20 cellular contexts compared by ENCODE assay signal in the genomic region with DNA sequence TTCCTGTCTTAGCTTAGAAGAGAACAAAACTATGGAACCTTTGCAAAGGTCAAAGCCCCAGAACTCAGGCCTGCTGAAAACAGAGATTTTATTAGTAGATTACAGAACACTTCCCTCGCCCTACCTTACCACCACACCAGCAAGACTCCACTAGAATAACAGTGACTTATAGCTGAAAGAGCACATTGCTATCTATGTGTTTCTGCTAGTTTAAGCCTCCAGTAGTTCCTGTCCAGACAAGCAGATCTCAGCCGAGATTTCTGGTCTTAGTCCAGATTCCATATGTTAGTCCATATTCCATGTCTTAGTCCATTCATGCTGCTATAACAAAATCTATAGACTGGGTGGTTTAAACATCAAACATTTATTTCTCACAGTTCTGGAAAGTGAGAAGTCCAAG.
A peak's percentile ranks its signal among the peaks of the same experiment; 100 is the strongest.
DNase-seq lines count a peak whose midpoint lies in the region; FAIRE-seq and TF ChIP-seq lines count a peak whose summit lies in the region.
"Had no signal": no experiment of that assay in that cellular context is flagged by ENCODE, and none has a peak within 500 bp of the region (broad histone marks: within the 10 kb centered on the region; RNA-seq: fewer than 3 reads in every experiment).

No MANE protein-coding gene starts in this region.

- TF ChIP-seq POLR2A in breast epithelium (IDR thresholded peaks at IDR 0.05): no peak

- peak; percentile 71 for FAIRE-seq in keratinocyte (lab: Jason Lieb, UNC)
- FAIRE-seq: A549, D721Med, G401.6, GM12891, GM19239, HepG2 had no signal

- H3K4me1 Mint-ChIP-seq in type B pancreatic cell (ENCODE audit: unreplicated experiment): no peaks in the 10 kb centered on the region
- H3K4me1 Mint-ChIP-seq: IgD-negative memory B cell had no signal

- H3K36me3 ChIP-seq in mammary epithelial cell (ENCODE audit: insufficient read depth, low read length) (no peaks in the 10 kb centered on the region), breast epithelium (no peaks in the 10 kb centered on the region), keratinocyte (ENCODE audit: control insufficient read depth in 2 of 2, extremely low read depth in 1 of 2, insufficient read depth in 2 of 2, low read length in 2 of 2) (no peaks in the 10 kb centered on the region)

- in situ Hi-C loops in mammary epithelial cell (cut with MboI; ENCODE audit: low sequenced_read_pairs in 2 of 2): no loop called here

- no peak overlapping the region for H3K27ac Mint-ChIP-seq in type B pancreatic cell
- H3K27ac Mint-ChIP-seq: CD4-positive, alpha-beta T cell; IgD-negative memory B cell had no signal

- dilution Hi-C loops in mammary epithelial cell (cut with HindIII; ENCODE audit: low sequenced_read_pairs): no loop called here
- dilution Hi-C loops in keratinocyte (cut with MboI; ENCODE audit: extremely low pct_ligation_motif_present, low sequenced_read_pairs): no loop called here

- CTCF ChIA-PET in mammary epithelial cell (lab: Charles Lee; ENCODE audit: low non-redundant PET): no interaction called here

- H3K27me3 Mint-ChIP-seq in type B pancreatic cell: no peaks in the 10 kb centered on the region
- H3K27me3 Mint-ChIP-seq: CD4-positive, alpha-beta T cell; IgD-negative memory B cell had no signal

- TF ChIP-seq CTCF in mammary epithelial cell (conservative IDR thresholded peaks at IDR 0.05 in 1 of 2, IDR thresholded peaks at IDR 0.05 in 1 of 2; ENCODE audit: extremely low read depth in 1 of 2, insufficient read depth in 1 of 2, low read depth in 1 of 2, low read length in 2 of 2) (no peak), breast epithelium (IDR thresholded peaks at IDR 0.05) (no peak), keratinocyte (optimal IDR thresholded peaks at IDR 0.05 in 1 of 3, IDR thresholded peaks at IDR 0.05 in 1 of 3, conservative IDR thresholded peaks at IDR 0.05 in 1 of 3; ENCODE audit: extremely low read depth in 1 of 3, insufficient read depth in 2 of 3, low read length in 3 of 3) (no peak), type B pancreatic cell (conservative IDR thresholded peaks at IDR 0.05) (no peak)

- peaks cover 8% of the 10 kb centered on the region for H3K9me3 Mint-ChIP-seq in type B pancreatic cell

- H3K9ac ChIP-seq in mammary epithelial cell (ENCODE audit: insufficient read depth, low read length): no peak overlapping the region
- H3K9ac ChIP-seq in keratinocyte (ENCODE audit: control insufficient read depth, extremely low read depth, insufficient read depth, low read length): no peak overlapping the region
- H3K9ac ChIP-seq: GM23248 had no signal

- 14% methylated on average over 2 of the region's 2 CpGs for WGBS in mammary epithelial cell (ENCODE audit: low coverage, missing lambda C conversion rate)

- BruUV-seq in mammary epithelial cell (replicated peaks; lab: Mats Ljungman, UMichigan): no TSS peak

- intact Hi-C loops in mammary epithelial cell (cut with micrococcal nuclease): no loop called here
- intact Hi-C loops in breast epithelium (cut with DNase I; ENCODE audit: low total_unique reads): no loop called here

- no peaks in the 10 kb centered on the region for H3K9me1 ChIP-seq in keratinocyte (ENCODE audit: control insufficient read depth, extremely low read depth, insufficient read depth, low read length)

- peaks cover 9% of the 10 kb centered on the region for H3K4me1 ChIP-seq in mammary epithelial cell (ENCODE audit: insufficient read depth, low read length)
- H3K4me1 ChIP-seq in breast epithelium: no peaks in the 10 kb centered on the region
- H3K4me1 ChIP-seq in keratinocyte (ENCODE audit: control insufficient read depth, extremely low read depth, insufficient read depth, low read length): peaks cover 4% of the 10 kb centered on the region
- H3K4me1 ChIP-seq: A549, Caco-2 had no signal

- H3K4me2 ChIP-seq in mammary epithelial cell (ENCODE audit: insufficient read depth, low read depth, low read length): no peak overlapping the region
- no peak overlapping the region for H3K4me2 ChIP-seq in keratinocyte (ENCODE audit: control insufficient read depth, extremely low read depth, insufficient read depth, low read depth, low read length)
- H3K4me2 ChIP-seq: A549 had no signal

- DNase-seq in mammary epithelial cell: peak; percentile 56
- no peak for DNase-seq in breast epithelium (ENCODE audit: low spot score in 2 of 2)
- peak; percentile 16 for DNase-seq in epithelial cell of prostate (ENCODE audit: low read depth, low spot score)
- DNase-seq in keratinocyte (ENCODE audit: low read depth, low spot score): no peak
- no peak for DNase-seq in NCI-H1092 treated with DMSO at 0.1 percent for 48 hours (lab: John Stamatoyannopoulos, UW)
- DNase-seq in type B pancreatic cell (ENCODE audit: extremely low spot score, unreplicated experiment): no peak
- DNase-seq in SHP77 (lab: John Stamatoyannopoulos, UW): no peak
- DNase-seq: AML-193; Caco-2; CD4-positive, alpha-beta T cell; GM23248 had no signal

- H3K4me3 Mint-ChIP-seq in type B pancreatic cell: no peak overlapping the region
- H3K4me3 Mint-ChIP-seq: CD4-positive, alpha-beta T cell; IgD-negative memory B cell had no signal

- H3K9me3 ChIP-seq in mammary epithelial cell (replicated peaks; ENCODE audit: insufficient read depth, low read length): no peaks in the 10 kb centered on the region
- no peaks in the 10 kb centered on the region for H3K9me3 ChIP-seq in breast epithelium
- no peaks in the 10 kb centered on the region for H3K9me3 ChIP-seq in keratinocyte (ENCODE audit: control insufficient read depth, low read depth, low read length)
- H3K9me3 ChIP-seq: A549, Caco-2 had no signal

- H3K27me3 ChIP-seq in mammary epithelial cell (ENCODE audit: insufficient read depth, low read length) (no peaks in the 10 kb centered on the region), breast epithelium (no peaks in the 10 kb centered on the region), keratinocyte (ENCODE audit: control insufficient read depth, extremely low read depth, insufficient read depth, low read length) (no peaks in the 10 kb centered on the region)

- H3K27ac ChIP-seq in mammary epithelial cell (ENCODE audit: insufficient read depth, low read depth, low read length) (peak overlapping the region; percentile 11), breast epithelium (no peak overlapping the region), epithelial cell of prostate (no peak overlapping the region), keratinocyte (ENCODE audit: control insufficient read depth, insufficient read depth, low read length) (no peak overlapping the region)
- H3K27ac ChIP-seq: 22Rv1, A549, C4-2B, GM23248 had no signal

- H4K20me1 ChIP-seq in mammary epithelial cell (ENCODE audit: insufficient read depth, low read length) (no peaks in the 10 kb centered on the region), keratinocyte (ENCODE audit: control insufficient read depth, extremely low read depth, insufficient read depth, low read length) (no peaks in the 10 kb centered on the region)

- H2AFZ ChIP-seq in mammary epithelial cell (ENCODE audit: low read depth, low read length) (peak overlapping the region; percentile 75), keratinocyte (ENCODE audit: control insufficient read depth, low read length) (peak overlapping the region; percentile 46)
- H2AFZ ChIP-seq: GM23248 had no signal

- peaks cover 5% of the 10 kb centered on the region for H3K36me3 Mint-ChIP-seq in type B pancreatic cell
- H3K36me3 Mint-ChIP-seq: IgD-negative memory B cell had no signal

- H3K79me2 ChIP-seq in mammary epithelial cell (ENCODE audit: insufficient read depth, low read length): no peaks in the 10 kb centered on the region
- no peaks in the 10 kb centered on the region for H3K79me2 ChIP-seq in keratinocyte (ENCODE audit: control insufficient read depth, insufficient read depth, low read length)

- no peak overlapping the region for H3K4me3 ChIP-seq in mammary epithelial cell (replicated peaks in 1 of 3; ENCODE audit: insufficient read depth in 1 of 3, low read depth in 2 of 3, low read length in 3 of 3)
- no peak overlapping the region for H3K4me3 ChIP-seq in breast epithelium
- no peak overlapping the region for H3K4me3 ChIP-seq in keratinocyte (ENCODE audit: control insufficient read depth in 2 of 3, extremely low read depth in 1 of 3, insufficient read depth in 2 of 3, low read depth in 1 of 3, low read length in 3 of 3)
- H3K4me3 ChIP-seq: A549, GM23248 had no signal

Comparison
In these comparisons a context has a peak if more than half of its experiments do, and no peak if none do; other contexts are left out.
1. DNase-seq: peak in mammary epithelial cell (single experiment) and epithelial cell of prostate (single experiment); none in breast epithelium (0 of 2), keratinocyte (single experiment), NCI-H1092 treated with DMSO at 0.1 percent for 48 hours (single experiment), type B pancreatic cell (single experiment) and SHP77 (0 of 2).